Comparison of ENCODE assay signal across 1 cellular context in genomic region chr14:61281186-61281676, GRCh38.
A peak's percentile ranks its signal among the peaks of the same experiment; 100 is the strongest.
TF ChIP-seq lines count a peak whose summit lies in the region.

Gene TMEM30B, minus strand, starts transcription at chr14:61281338. Its CDS starts 191 bp downstream, at chr14:61281147.

TF ChIP-seq in H1, 55 proteins besides CTCF, POLR2A, EP300 and RAD21:
- peak; percentile 60 for TF ChIP-seq CHD2 (IDR thresholded peaks at IDR 0.05; ENCODE audit: low read length)
- TF ChIP-seq CREB1 (IDR thresholded peaks at IDR 0.05): 0 out of 2 replicates have a peak, but pooled peaks have one; percentile 13
- TF ChIP-seq JUND (IDR thresholded peaks at IDR 0.05; ENCODE audit: low read length): no peak
- no peak for TF ChIP-seq ASH2L (IDR thresholded peaks at IDR 0.05; ENCODE audit: low read length)
- no peak for TF ChIP-seq USF2 (IDR thresholded peaks at IDR 0.05; ENCODE audit: low read length)
- TF ChIP-seq TBP (IDR thresholded peaks at IDR 0.05; ENCODE audit: low read depth, low read length): peak; percentile 75; the same call in 1 of the 2 replicates
- peak; percentile 46 for TF ChIP-seq KDM4A (IDR thresholded peaks at IDR 0.05; ENCODE audit: low read depth, low read length, severe bottlenecking)
- no peak for TF ChIP-seq JUN (IDR thresholded peaks at IDR 0.05; ENCODE audit: low read depth, low read length)
- TF ChIP-seq RFX5 (IDR thresholded peaks at IDR 0.05; ENCODE audit: borderline replicate concordance, low read depth, low read length): no peak
- TF ChIP-seq HDAC2 (IDR thresholded peaks at IDR 0.05; ENCODE audit: borderline replicate concordance in 1 of 2, low read depth in 2 of 2, low read length in 2 of 2): no peak
- TF ChIP-seq MAX (IDR thresholded peaks at IDR 0.05): peak; percentile 54; the same call in 1 of the 2 replicates
- 0 out of 2 replicates have a peak, but pooled peaks have one; percentile 15 for TF ChIP-seq GABPA (IDR thresholded peaks at IDR 0.05; ENCODE audit: borderline replicate concordance, insufficient read depth, low read length)
- 0 out of 2 replicates have a peak, but pooled peaks have one; percentile 12 for TF ChIP-seq RBBP5 (IDR thresholded peaks at IDR 0.05; ENCODE audit: borderline replicate concordance, low read depth, low read length)
- peak; percentile 34; the same call in 1 of the 2 replicates for TF ChIP-seq POLR2AphosphoS5 (IDR thresholded peaks at IDR 0.05; ENCODE audit: low read depth, low read length)
- TF ChIP-seq TAF1 (IDR thresholded peaks at IDR 0.05; ENCODE audit: low read depth, low read length): peak; percentile 52; the same call in 1 of the 2 replicates
TF ChIP-seq in H1: peak in this region for 9.
